16 cellular contexts compared by ENCODE assay signal in the genomic region with DNA sequence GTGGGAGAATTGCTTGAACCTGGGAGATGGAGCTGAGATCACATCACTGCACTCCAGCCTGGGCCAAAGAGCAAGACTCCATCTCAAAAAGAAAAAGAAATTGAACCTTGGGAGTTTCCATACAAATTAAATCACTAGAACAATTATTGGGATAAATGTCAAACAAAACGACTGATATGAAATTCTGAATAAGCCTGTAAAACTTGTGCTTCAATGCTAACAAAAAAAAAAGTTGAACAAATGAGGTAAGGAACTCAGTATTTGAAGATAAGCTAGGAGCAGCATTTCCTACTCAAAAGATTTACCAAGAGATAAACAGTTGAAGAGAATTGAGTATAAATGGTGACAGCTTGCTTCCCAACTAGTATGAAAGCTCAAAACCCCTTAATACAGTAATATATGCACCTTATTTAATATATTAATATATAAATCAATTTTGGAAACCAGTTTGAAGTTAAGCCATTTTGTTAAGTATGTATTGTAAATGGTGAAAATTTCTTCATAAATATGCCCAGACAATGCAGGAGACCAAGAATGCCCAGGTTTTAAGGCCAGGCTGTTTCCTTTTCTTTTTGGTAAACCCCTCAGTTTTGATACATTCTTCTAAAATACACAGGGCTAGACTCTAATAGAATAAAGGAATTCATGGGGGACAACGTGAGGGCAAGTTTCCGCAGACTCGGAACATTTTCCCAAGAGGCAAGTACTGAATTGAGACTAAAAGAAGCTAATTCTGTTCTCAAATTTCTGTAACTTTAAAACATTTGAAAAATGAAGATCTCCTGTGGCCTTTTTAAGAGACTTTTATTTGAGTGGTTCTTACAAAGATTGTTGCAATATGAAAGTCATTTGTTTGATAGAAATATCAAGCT. TPM values are rescaled to one million over a fixed set of nuclear protein-coding genes. Genes with fewer than 3 reads are reported as not detected.
DNase-seq lines count a peak whose midpoint lies in the region; ATAC-seq and TF ChIP-seq lines count a peak whose summit lies in the region.
"Had no signal": no experiment of that assay in that cellular context is flagged by ENCODE, and none has a peak within 500 bp of the region (broad histone marks: within the 10 kb centered on the region; RNA-seq: fewer than 3 reads in every experiment).

No MANE protein-coding gene starts in this region.

- H3K27ac Mint-ChIP-seq in activated naive CD4-positive, alpha-beta T cell treated with anti-CD3 and anti-CD28 coated beads, Interleukin-2, amount 50 U/mL, for 24 hours, result peak overlapping the region; percentile 79
- peak overlapping the region; percentile 97 for H3K27ac Mint-ChIP-seq in T-helper 17 cell
- no peak overlapping the region for H3K27ac Mint-ChIP-seq in endothelial cell (ENCODE audit: unreplicated experiment)
- H3K27ac Mint-ChIP-seq in stimulated activated effector memory CD8-positive, alpha-beta T cell treated with anti-CD3 and anti-CD28 coated beads, Interleukin-12 subunit alpha, Interleukin-12 subunit beta, amount 100 ng/mL, for 72 hours, result peak overlapping the region; percentile 68
- H3K27ac Mint-ChIP-seq in type B pancreatic cell, result no peak overlapping the region

- no peaks in the 10 kb centered on the region for H3K27me3 Mint-ChIP-seq in activated naive CD4-positive, alpha-beta T cell treated with anti-CD3 and anti-CD28 coated beads, Interleukin-2, amount 50 U/mL, for 24 hours
- H3K27me3 Mint-ChIP-seq in T-helper 17 cell (no peaks in the 10 kb centered on the region), endothelial cell (ENCODE audit: unreplicated experiment) (peaks cover 10% of the 10 kb centered on the region), type B pancreatic cell (no peaks in the 10 kb centered on the region)

- no peak overlapping the region for H3K4me3 Mint-ChIP-seq in activated naive CD4-positive, alpha-beta T cell treated with anti-CD3 and anti-CD28 coated beads, Interleukin-2, amount 50 U/mL, for 24 hours
- H3K4me3 Mint-ChIP-seq in T-helper 17 cell (peak overlapping the region; percentile 26), endothelial cell (ENCODE audit: unreplicated experiment) (peak overlapping the region; percentile 37), type B pancreatic cell (no peak overlapping the region)
- no peak overlapping the region for H3K4me3 Mint-ChIP-seq in stimulated activated effector memory CD8-positive, alpha-beta T cell treated with anti-CD3 and anti-CD28 coated beads, Interleukin-12 subunit alpha, Interleukin-12 subunit beta, amount 100 ng/mL, for 72 hours

- DNase-seq in activated naive CD4-positive, alpha-beta T cell (lab: John Stamatoyannopoulos, UW), result no peak
- no peak for DNase-seq in T-helper 17 cell
- no peak for DNase-seq in endothelial cell (ENCODE audit: low spot score)
- no peak for DNase-seq in stimulated activated effector memory CD8-positive, alpha-beta T cell treated with anti-CD3 and anti-CD28 coated beads, Interleukin-12 subunit alpha, Interleukin-12 subunit beta, amount 100 ng/mL, for 72 hours (ENCODE audit: low spot score in 2 of 2)
- DNase-seq in NCI-H748 treated with DMSO at 0.1 percent for 48 hours (lab: John Stamatoyannopoulos, UW), result no peak
- no peak for DNase-seq in NCI-H1048 (lab: John Stamatoyannopoulos, UW)
- DNase-seq in type B pancreatic cell (ENCODE audit: extremely low spot score, unreplicated experiment), result no peak
- DNase-seq: DMS79 treated with DMSO at 0.1 percent for 48 hours; GOT3; left lung; NCI-H1092 treated with DMSO at 0.1 percent for 48 hours; NCI-H345; stimulated activated CD8-positive, alpha-beta memory T cell treated with anti-CD3 and anti-CD28 coated beads, Interleukin-4, amount 100 ng/mL, for 48 hours; T-helper 9 cell had no signal

- ATAC-seq in T-helper 17 cell, result no peak
- ATAC-seq in stimulated activated effector memory CD8-positive, alpha-beta T cell treated with anti-CD3 and anti-CD28 coated beads, Interleukin-12 subunit alpha, Interleukin-12 subunit beta, amount 100 ng/mL, for 72 hours, result no peak
- ATAC-seq: left lung, Panc1 had no signal

- no peaks in the 10 kb centered on the region for H3K9me3 ChIP-seq in T-helper 17 cell (ENCODE audit: control insufficient read depth, low read length, poor library complexity, severe bottlenecking)
- H3K9me3 ChIP-seq: left lung had no signal

- H3K9me3 Mint-ChIP-seq in activated naive CD4-positive, alpha-beta T cell treated with anti-CD3 and anti-CD28 coated beads, Interleukin-2, amount 50 U/mL, for 24 hours, result no peaks in the 10 kb centered on the region
- H3K9me3 Mint-ChIP-seq in endothelial cell (ENCODE audit: unreplicated experiment) (no peaks in the 10 kb centered on the region), type B pancreatic cell (no peaks in the 10 kb centered on the region)
- no peaks in the 10 kb centered on the region for H3K9me3 Mint-ChIP-seq in stimulated activated effector memory CD8-positive, alpha-beta T cell treated with anti-CD3 and anti-CD28 coated beads, Interleukin-12 subunit alpha, Interleukin-12 subunit beta, amount 100 ng/mL, for 72 hours

- peaks cover 13% of the 10 kb centered on the region for H3K36me3 Mint-ChIP-seq in activated naive CD4-positive, alpha-beta T cell treated with anti-CD3 and anti-CD28 coated beads, Interleukin-2, amount 50 U/mL, for 24 hours
- H3K36me3 Mint-ChIP-seq in T-helper 17 cell (ENCODE audit: low read depth) (peaks cover 6% of the 10 kb centered on the region), endothelial cell (ENCODE audit: low read depth, unreplicated experiment) (peaks cover 29% of the 10 kb centered on the region), type B pancreatic cell (peaks cover 14% of the 10 kb centered on the region)
- H3K36me3 Mint-ChIP-seq in stimulated activated effector memory CD8-positive, alpha-beta T cell treated with anti-CD3 and anti-CD28 coated beads, Interleukin-12 subunit alpha, Interleukin-12 subunit beta, amount 100 ng/mL, for 72 hours, result peaks cover 97% of the 10 kb centered on the region

- peaks cover 42% of the 10 kb centered on the region for H3K4me1 Mint-ChIP-seq in activated naive CD4-positive, alpha-beta T cell treated with anti-CD3 and anti-CD28 coated beads, Interleukin-2, amount 50 U/mL, for 24 hours
- peaks cover 27% of the 10 kb centered on the region for H3K4me1 Mint-ChIP-seq in T-helper 17 cell
- peaks cover 21% of the 10 kb centered on the region for H3K4me1 Mint-ChIP-seq in endothelial cell (ENCODE audit: unreplicated experiment)
- peaks cover 20% of the 10 kb centered on the region for H3K4me1 Mint-ChIP-seq in stimulated activated effector memory CD8-positive, alpha-beta T cell treated with anti-CD3 and anti-CD28 coated beads, Interleukin-12 subunit alpha, Interleukin-12 subunit beta, amount 100 ng/mL, for 72 hours
- peaks cover 15% of the 10 kb centered on the region for H3K4me1 Mint-ChIP-seq in type B pancreatic cell (ENCODE audit: unreplicated experiment)

- no peak for TF ChIP-seq CTCF in endothelial cell (IDR thresholded peaks at IDR 0.05; ENCODE audit: unreplicated experiment)
- TF ChIP-seq CTCF in type B pancreatic cell (conservative IDR thresholded peaks at IDR 0.05), result no peak

RNA-seq across cellular contexts. Expression of a gene that starts 3.9 kb away (rescaled TPM):
- total RNA-seq in T-helper 17 cell (10 to 100 TPM; 35.1 to 37.6 TPM), endothelial cell (ENCODE audit: unreplicated experiment) (159 TPM), type B pancreatic cell (ENCODE audit: low replicate concordance) (131 and 160 TPM in 2 replicates)

RNA-seq across cellular contexts. Expression of a gene that starts 3.9 kb away (rescaled TPM):
- total RNA-seq in T-helper 17 cell, result 10 to 100 TPM; 16.8 to 19.4 TPM
- 18.3 TPM for total RNA-seq in endothelial cell (ENCODE audit: unreplicated experiment)
- total RNA-seq in type B pancreatic cell (ENCODE audit: low replicate concordance), result 26.7 and 29.9 TPM in 2 replicates

RNA-seq across cellular contexts. Expression of a gene that starts 38.4 kb away (rescaled TPM):
- total RNA-seq in T-helper 17 cell (100 to 1,000 TPM; 215 to 250 TPM), endothelial cell (ENCODE audit: unreplicated experiment) (233 TPM), type B pancreatic cell (ENCODE audit: low replicate concordance) (115 and 192 TPM in 2 replicates)

RNA-seq across cellular contexts. Expression of a gene that starts 38.4 kb away (rescaled TPM):
- total RNA-seq in T-helper 17 cell (10 to 100 TPM; 86.0 to 87.8 TPM), endothelial cell (ENCODE audit: unreplicated experiment) (121 TPM), type B pancreatic cell (ENCODE audit: low replicate concordance) (122 and 153 TPM in 2 replicates)

RNA-seq across cellular contexts. Expression of a gene that starts 39.0 kb away (rescaled TPM):
- total RNA-seq in T-helper 17 cell (1,000 to 10,000 TPM; 1,047 to 1,109 TPM), endothelial cell (ENCODE audit: unreplicated experiment) (308 TPM), type B pancreatic cell (ENCODE audit: low replicate concordance) (361 and 398 TPM in 2 replicates)

Comparison
In these comparisons a context has a peak if more than half of its experiments do, and no peak if none do; other contexts are left out.
1. H3K27ac Mint-ChIP-seq: peak in activated naive CD4-positive, alpha-beta T cell treated with anti-CD3 and anti-CD28 coated beads, Interleukin-2, amount 50 U/mL, for 24 hours (single experiment), T-helper 17 cell (single experiment) and stimulated activated effector memory CD8-positive, alpha-beta T cell treated with anti-CD3 and anti-CD28 coated beads, Interleukin-12 subunit alpha, Interleukin-12 subunit beta, amount 100 ng/mL, for 72 hours (single experiment); none in endothelial cell (single experiment) and type B pancreatic cell (single experiment).
2. H3K4me3 Mint-ChIP-seq: peak in T-helper 17 cell (single experiment) and endothelial cell (single experiment); none in activated naive CD4-positive, alpha-beta T cell treated with anti-CD3 and anti-CD28 coated beads, Interleukin-2, amount 50 U/mL, for 24 hours (single experiment), stimulated activated effector memory CD8-positive, alpha-beta T cell treated with anti-CD3 and anti-CD28 coated beads, Interleukin-12 subunit alpha, Interleukin-12 subunit beta, amount 100 ng/mL, for 72 hours (single experiment) and type B pancreatic cell (single experiment).